Comparison of ENCODE assay signal across 1 cellular context in the genomic region with DNA sequence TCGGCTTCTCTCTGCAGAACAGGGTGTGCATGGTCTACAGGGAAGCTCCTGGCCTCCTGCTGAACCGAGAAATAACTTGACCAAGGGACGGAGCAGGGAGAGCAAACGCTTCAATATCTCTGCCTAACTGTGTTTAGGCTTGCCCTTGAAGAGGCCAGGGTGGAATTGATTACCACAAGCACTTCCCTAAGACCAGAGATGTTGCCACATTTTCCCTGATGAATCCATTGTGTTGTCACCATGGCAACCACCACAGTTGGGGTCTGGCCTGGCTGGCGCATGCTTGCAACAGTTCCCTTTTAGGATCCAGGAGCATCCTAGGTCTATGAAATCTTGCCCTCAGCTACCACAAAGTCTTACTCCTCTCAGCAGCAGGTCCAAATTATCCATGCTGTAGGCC.
A peak's percentile ranks its signal among the peaks of the same experiment; 100 is the strongest.
TF ChIP-seq lines count a peak whose summit lies in the region.

No MANE protein-coding gene starts in this region.

TF ChIP-seq in H1, 55 proteins besides CTCF, POLR2A, EP300 and RAD21:
- TF ChIP-seq, protein P1, sequence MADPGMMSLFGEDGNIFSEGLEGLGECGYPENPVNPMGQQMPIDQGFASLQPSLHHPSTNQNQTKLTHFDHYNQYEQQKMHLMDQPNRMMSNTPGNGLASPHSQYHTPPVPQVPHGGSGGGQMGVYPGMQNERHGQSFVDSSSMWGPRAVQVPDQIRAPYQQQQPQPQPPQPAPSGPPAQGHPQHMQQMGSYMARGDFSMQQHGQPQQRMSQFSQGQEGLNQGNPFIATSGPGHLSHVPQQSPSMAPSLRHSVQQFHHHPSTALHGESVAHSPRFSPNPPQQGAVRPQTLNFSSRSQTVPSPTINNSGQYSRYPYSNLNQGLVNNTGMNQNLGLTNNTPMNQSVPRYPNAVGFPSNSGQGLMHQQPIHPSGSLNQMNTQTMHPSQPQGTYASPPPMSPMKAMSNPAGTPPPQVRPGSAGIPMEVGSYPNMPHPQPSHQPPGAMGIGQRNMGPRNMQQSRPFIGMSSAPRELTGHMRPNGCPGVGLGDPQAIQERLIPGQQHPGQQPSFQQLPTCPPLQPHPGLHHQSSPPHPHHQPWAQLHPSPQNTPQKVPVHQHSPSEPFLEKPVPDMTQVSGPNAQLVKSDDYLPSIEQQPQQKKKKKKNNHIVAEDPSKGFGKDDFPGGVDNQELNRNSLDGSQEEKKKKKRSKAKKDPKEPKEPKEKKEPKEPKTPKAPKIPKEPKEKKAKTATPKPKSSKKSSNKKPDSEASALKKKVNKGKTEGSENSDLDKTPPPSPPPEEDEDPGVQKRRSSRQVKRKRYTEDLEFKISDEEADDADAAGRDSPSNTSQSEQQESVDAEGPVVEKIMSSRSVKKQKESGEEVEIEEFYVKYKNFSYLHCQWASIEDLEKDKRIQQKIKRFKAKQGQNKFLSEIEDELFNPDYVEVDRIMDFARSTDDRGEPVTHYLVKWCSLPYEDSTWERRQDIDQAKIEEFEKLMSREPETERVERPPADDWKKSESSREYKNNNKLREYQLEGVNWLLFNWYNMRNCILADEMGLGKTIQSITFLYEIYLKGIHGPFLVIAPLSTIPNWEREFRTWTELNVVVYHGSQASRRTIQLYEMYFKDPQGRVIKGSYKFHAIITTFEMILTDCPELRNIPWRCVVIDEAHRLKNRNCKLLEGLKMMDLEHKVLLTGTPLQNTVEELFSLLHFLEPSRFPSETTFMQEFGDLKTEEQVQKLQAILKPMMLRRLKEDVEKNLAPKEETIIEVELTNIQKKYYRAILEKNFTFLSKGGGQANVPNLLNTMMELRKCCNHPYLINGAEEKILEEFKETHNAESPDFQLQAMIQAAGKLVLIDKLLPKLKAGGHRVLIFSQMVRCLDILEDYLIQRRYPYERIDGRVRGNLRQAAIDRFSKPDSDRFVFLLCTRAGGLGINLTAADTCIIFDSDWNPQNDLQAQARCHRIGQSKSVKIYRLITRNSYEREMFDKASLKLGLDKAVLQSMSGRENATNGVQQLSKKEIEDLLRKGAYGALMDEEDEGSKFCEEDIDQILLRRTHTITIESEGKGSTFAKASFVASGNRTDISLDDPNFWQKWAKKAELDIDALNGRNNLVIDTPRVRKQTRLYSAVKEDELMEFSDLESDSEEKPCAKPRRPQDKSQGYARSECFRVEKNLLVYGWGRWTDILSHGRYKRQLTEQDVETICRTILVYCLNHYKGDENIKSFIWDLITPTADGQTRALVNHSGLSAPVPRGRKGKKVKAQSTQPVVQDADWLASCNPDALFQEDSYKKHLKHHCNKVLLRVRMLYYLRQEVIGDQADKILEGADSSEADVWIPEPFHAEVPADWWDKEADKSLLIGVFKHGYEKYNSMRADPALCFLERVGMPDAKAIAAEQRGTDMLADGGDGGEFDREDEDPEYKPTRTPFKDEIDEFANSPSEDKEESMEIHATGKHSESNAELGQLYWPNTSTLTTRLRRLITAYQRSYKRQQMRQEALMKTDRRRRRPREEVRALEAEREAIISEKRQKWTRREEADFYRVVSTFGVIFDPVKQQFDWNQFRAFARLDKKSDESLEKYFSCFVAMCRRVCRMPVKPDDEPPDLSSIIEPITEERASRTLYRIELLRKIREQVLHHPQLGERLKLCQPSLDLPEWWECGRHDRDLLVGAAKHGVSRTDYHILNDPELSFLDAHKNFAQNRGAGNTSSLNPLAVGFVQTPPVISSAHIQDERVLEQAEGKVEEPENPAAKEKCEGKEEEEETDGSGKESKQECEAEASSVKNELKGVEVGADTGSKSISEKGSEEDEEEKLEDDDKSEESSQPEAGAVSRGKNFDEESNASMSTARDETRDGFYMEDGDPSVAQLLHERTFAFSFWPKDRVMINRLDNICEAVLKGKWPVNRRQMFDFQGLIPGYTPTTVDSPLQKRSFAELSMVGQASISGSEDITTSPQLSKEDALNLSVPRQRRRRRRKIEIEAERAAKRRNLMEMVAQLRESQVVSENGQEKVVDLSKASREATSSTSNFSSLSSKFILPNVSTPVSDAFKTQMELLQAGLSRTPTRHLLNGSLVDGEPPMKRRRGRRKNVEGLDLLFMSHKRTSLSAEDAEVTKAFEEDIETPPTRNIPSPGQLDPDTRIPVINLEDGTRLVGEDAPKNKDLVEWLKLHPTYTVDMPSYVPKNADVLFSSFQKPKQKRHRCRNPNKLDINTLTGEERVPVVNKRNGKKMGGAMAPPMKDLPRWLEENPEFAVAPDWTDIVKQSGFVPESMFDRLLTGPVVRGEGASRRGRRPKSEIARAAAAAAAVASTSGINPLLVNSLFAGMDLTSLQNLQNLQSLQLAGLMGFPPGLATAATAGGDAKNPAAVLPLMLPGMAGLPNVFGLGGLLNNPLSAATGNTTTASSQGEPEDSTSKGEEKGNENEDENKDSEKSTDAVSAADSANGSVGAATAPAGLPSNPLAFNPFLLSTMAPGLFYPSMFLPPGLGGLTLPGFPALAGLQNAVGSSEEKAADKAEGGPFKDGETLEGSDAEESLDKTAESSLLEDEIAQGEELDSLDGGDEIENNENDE (IDR thresholded peaks at IDR 0.05; ENCODE audit: insufficient replicate concordance, low read length): no peak
- TF ChIP-seq SP1 (IDR thresholded peaks at IDR 0.05; ENCODE audit: low read depth, low read length): no peak
- TF ChIP-seq JUND (IDR thresholded peaks at IDR 0.05; ENCODE audit: low read length): no peak
- TF ChIP-seq EZH2 (IDR thresholded peaks at IDR 0.05; ENCODE audit: low read depth, low read length, severe bottlenecking): no peak
- TF ChIP-seq SIX5 (IDR thresholded peaks at IDR 0.05; ENCODE audit: low read depth, low read length): no peak
- TF ChIP-seq, protein P2, sequence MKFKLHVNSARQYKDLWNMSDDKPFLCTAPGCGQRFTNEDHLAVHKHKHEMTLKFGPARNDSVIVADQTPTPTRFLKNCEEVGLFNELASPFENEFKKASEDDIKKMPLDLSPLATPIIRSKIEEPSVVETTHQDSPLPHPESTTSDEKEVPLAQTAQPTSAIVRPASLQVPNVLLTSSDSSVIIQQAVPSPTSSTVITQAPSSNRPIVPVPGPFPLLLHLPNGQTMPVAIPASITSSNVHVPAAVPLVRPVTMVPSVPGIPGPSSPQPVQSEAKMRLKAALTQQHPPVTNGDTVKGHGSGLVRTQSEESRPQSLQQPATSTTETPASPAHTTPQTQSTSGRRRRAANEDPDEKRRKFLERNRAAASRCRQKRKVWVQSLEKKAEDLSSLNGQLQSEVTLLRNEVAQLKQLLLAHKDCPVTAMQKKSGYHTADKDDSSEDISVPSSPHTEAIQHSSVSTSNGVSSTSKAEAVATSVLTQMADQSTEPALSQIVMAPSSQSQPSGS (IDR thresholded peaks at IDR 0.05; ENCODE audit: low read length): no peak
- TF ChIP-seq CEBPB (IDR thresholded peaks at IDR 0.05; ENCODE audit: low read depth, low read length): peak; percentile 63
- TF ChIP-seq, protein P3, sequence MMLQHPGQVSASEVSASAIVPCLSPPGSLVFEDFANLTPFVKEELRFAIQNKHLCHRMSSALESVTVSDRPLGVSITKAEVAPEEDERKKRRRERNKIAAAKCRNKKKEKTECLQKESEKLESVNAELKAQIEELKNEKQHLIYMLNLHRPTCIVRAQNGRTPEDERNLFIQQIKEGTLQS (IDR thresholded peaks at IDR 0.05; ENCODE audit: insufficient read depth, low read depth, low read length): no peak
- TF ChIP-seq, protein P4, sequence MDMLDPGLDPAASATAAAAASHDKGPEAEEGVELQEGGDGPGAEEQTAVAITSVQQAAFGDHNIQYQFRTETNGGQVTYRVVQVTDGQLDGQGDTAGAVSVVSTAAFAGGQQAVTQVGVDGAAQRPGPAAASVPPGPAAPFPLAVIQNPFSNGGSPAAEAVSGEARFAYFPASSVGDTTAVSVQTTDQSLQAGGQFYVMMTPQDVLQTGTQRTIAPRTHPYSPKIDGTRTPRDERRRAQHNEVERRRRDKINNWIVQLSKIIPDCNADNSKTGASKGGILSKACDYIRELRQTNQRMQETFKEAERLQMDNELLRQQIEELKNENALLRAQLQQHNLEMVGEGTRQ (IDR thresholded peaks at IDR 0.05; ENCODE audit: low read length): no peak
